ENCODE assay signal across 8 cellular contexts in genomic region chr6:118650500-118651281, GRCh38. TPM values are rescaled to one million over a fixed set of nuclear protein-coding genes. Genes with fewer than 3 reads are reported as not detected.
DNase-seq lines count a peak whose midpoint lies in the region; ATAC-seq lines count a peak whose summit lies in the region.

No MANE protein-coding gene starts in this region.

- DNase-seq in COLO668 (lab: John Stamatoyannopoulos, UW; ENCODE audit: unreplicated experiment) (peak; percentile 67), SJCRH30 (peak; percentile 76), left cardiac atrium (peak; percentile 54), posterior vena cava (ENCODE audit: low spot score) (peak; percentile 87), DMS153 (lab: John Stamatoyannopoulos, UW) (no peak)
- peak; percentile 53 for DNase-seq in activated naive CD8-positive, alpha-beta T cell treated with anti-CD3 and anti-CD28 coated beads, Interleukin-2, amount 50 U/mL, for 24 hours

- peak overlapping the region; percentile 78 for H3K27ac Mint-ChIP-seq in activated naive CD8-positive, alpha-beta T cell treated with anti-CD3 and anti-CD28 coated beads, Interleukin-2, amount 50 U/mL, for 24 hours

- H3K4me3 ChIP-seq in SJCRH30: peak overlapping the region; percentile 100

- ATAC-seq in GM19351 (IDR thresholded peaks at IDR 0.05; ENCODE audit: unreplicated experiment) (peak; percentile 41), HG03432 (IDR thresholded peaks at IDR 0.05; ENCODE audit: unreplicated experiment) (peak; percentile 45), left cardiac atrium (peak; percentile 62 to 73)
- ATAC-seq in activated naive CD8-positive, alpha-beta T cell treated with anti-CD3 and anti-CD28 coated beads, Interleukin-2, amount 50 U/mL, for 24 hours: peak; percentile 33

- H3K4me3 Mint-ChIP-seq in activated naive CD8-positive, alpha-beta T cell treated with anti-CD3 and anti-CD28 coated beads, Interleukin-2, amount 50 U/mL, for 24 hours: peak overlapping the region; percentile 85

- no peaks in the 10 kb centered on the region; the same call in 1 of the 2 replicates for H3K4me1 ChIP-seq in SJCRH30

- H3K36me3 ChIP-seq in SJCRH30: no peaks in the 10 kb centered on the region

- intact Hi-C loops in left cardiac atrium (cut with DNase I) (loop anchor here in 1 of 2 donors (5.0 to 10.0 kb wide), 2 partner anchors 54 to 127 kb away; no protein-coding TSS in a partner anchor), posterior vena cava (cut with DNase I) (loop anchor here in 1 of 2 donors (10.0 kb wide), 1 partner anchor 134 kb away; no protein-coding TSS in a partner anchor)

- no peaks in the 10 kb centered on the region for H3K27me3 ChIP-seq in SJCRH30

- no peaks in the 10 kb centered on the region for H3K27me3 Mint-ChIP-seq in activated naive CD8-positive, alpha-beta T cell treated with anti-CD3 and anti-CD28 coated beads, Interleukin-2, amount 50 U/mL, for 24 hours

- H3K27ac ChIP-seq in SJCRH30: peak overlapping the region; percentile 98

- no peaks in the 10 kb centered on the region for H3K9me3 ChIP-seq in SJCRH30 (replicated peaks)

- H3K36me3 Mint-ChIP-seq in activated naive CD8-positive, alpha-beta T cell treated with anti-CD3 and anti-CD28 coated beads, Interleukin-2, amount 50 U/mL, for 24 hours (ENCODE audit: low read depth): peaks cover 13% of the 10 kb centered on the region

- peaks cover 50% of the 10 kb centered on the region for H3K4me1 Mint-ChIP-seq in activated naive CD8-positive, alpha-beta T cell treated with anti-CD3 and anti-CD28 coated beads, Interleukin-2, amount 50 U/mL, for 24 hours

- H3K9me3 Mint-ChIP-seq in activated naive CD8-positive, alpha-beta T cell treated with anti-CD3 and anti-CD28 coated beads, Interleukin-2, amount 50 U/mL, for 24 hours: no peaks in the 10 kb centered on the region

RNA-seq across cellular contexts. Expression of gene CEP85L, which starts 0.7 kb away (rescaled TPM):
- total RNA-seq in SJCRH30 (2014; rRNA removed; shearing (Covaris generic)): 12.4 and 15.7 TPM in 2 replicates
- 1 to 10 TPM; 8.5 TPM for total RNA-seq in left cardiac atrium
- total RNA-seq in posterior vena cava: 10 to 100 TPM; 14.0 to 15.4 TPM
